In the genomic region with DNA sequence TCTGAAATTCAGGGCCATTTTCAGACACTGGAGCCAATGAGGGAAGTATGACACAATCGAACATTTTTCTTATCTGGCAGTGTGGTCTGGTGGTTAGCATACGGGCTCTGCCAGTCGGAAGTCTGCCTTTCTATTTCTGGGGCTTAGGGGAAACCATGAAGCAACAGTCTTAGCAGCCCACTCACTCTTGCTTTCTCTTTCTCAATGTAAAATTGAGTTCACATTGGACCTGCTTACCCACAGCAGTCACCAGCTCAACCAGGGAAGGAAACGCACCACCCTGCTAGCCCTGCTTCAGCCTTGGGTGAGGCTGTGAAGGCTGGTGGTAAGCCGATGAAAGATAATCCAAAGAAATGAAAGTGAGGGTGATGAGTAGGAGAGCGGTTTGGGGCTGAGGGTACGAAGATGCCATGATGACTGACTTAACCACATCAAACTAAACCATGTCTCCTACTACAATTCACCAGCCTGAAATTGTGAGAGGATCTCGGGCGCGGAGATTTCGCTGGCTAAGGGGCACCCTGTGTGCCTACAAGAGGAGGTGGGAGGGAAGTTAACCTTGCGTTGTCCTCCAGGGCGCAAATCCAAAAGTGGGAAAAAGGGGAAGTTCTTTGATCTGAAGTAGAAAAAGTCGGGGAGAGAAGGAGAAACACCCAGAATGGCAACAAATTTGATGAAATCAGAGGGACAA, we compare ENCODE assay signal across 8 cellular contexts. TPM values are rescaled to one million over a fixed set of nuclear protein-coding genes. Genes with fewer than 3 reads are reported as not detected.
DNase-seq lines count a peak whose midpoint lies in the region; ATAC-seq and TF ChIP-seq lines count a peak whose summit lies in the region.

No MANE protein-coding gene starts in this region.

- no peaks in the 10 kb centered on the region for H3K9me2 ChIP-seq in PC-9 (ENCODE audit: insufficient read depth)

- DNase-seq in T-helper 1 cell, result peak in 3 of 5 donors; percentile 10 to 76 (median 17)
- peak; percentile 81 for DNase-seq in amniotic epithelial cell (ENCODE audit: low read depth)
- DNase-seq in stimulated activated CD4-positive, alpha-beta T cell treated with anti-CD3 and anti-CD28 coated beads, Interleukin-15, amount 100 ng/mL, for 24 hours, result peak; percentile 85
- DNase-seq in superior temporal gyrus (ENCODE audit: extremely low spot score), result no peak
- DNase-seq in DMS153 treated with DMSO at 0.1 percent for 48 hours (lab: John Stamatoyannopoulos, UW; ENCODE audit: unreplicated experiment), result no peak
- DNase-seq in PC-9, result no peak

- no peak overlapping the region for H2AFZ ChIP-seq in PC-9

- no peaks in the 10 kb centered on the region for H3K36me3 ChIP-seq in PC-9 (ENCODE audit: low read depth)

- H3K4me3 ChIP-seq in PC-9, result no peak overlapping the region

- H3K4me2 ChIP-seq in PC-9, result no peak overlapping the region

- intact Hi-C loops in PC-9 (cut with micrococcal nuclease; ENCODE audit: unreplicated experiment), result no loop called here

- H3K27me3 ChIP-seq in PC-9 (ENCODE audit: insufficient read depth, low read depth), result peaks cover 15% of the 10 kb centered on the region

- no peak for TF ChIP-seq CTCF in PC-9 (conservative IDR thresholded peaks at IDR 0.05)

- H3K9me3 ChIP-seq in PC-9 (ENCODE audit: insufficient read depth, low read depth), result no peaks in the 10 kb centered on the region

- H3K27ac ChIP-seq in PC-9, result no peak overlapping the region

- no peaks in the 10 kb centered on the region for H3K79me2 ChIP-seq in PC-9 (ENCODE audit: low read depth)

- ATAC-seq in GM18861 (IDR thresholded peaks at IDR 0.05; ENCODE audit: unreplicated experiment) (peak; percentile 65), HG03025 (IDR thresholded peaks at IDR 0.05; ENCODE audit: low FRiP score, unreplicated experiment) (peak; percentile 85)

- BruUV-seq in PC-9 (replicated peaks; lab: Mats Ljungman, UMichigan), result no TSS peak

- CTCF ChIA-PET in PC-9 (lab: Charles Lee), result no interaction called here

- no peaks in the 10 kb centered on the region for H3K4me1 ChIP-seq in PC-9 (replicated peaks; ENCODE audit: insufficient read depth)

- no peaks in the 10 kb centered on the region for H4K20me1 ChIP-seq in PC-9 (ENCODE audit: insufficient read depth)

- POLR2A ChIA-PET in PC-9 (lab: Charles Lee; ENCODE audit: unreplicated experiment), result no interaction called here

- no peaks in the 10 kb centered on the region for H3F3A ChIP-seq in PC-9 (ENCODE audit: insufficient read depth, low read depth)

RNA-seq across cellular contexts. Expression of gene LMO2, which starts 2.0 kb away (rescaled TPM):
- 0.28 and 0.45 TPM in 2 replicates for total RNA-seq in PC-9 (2021)

Comparison
In these comparisons a context has a peak if more than half of its experiments do, and no peak if none do; other contexts are left out.
1. DNase-seq: peak in T-helper 1 cell (3 of 5), amniotic epithelial cell (single experiment) and stimulated activated CD4-positive, alpha-beta T cell treated with anti-CD3 and anti-CD28 coated beads, Interleukin-15, amount 100 ng/mL, for 24 hours (single experiment); none in superior temporal gyrus (single experiment), DMS153 treated with DMSO at 0.1 percent for 48 hours (single experiment) and PC-9 (0 of 2).